ENCODE assay signal across 12 cellular contexts in genomic region chr2:8324164-8324848, GRCh38.
DNase-seq lines count a peak whose midpoint lies in the region; ATAC-seq, FAIRE-seq and TF ChIP-seq lines count a peak whose summit lies in the region.
"Had no signal": no experiment of that assay in that cellular context is flagged by ENCODE, and none has a peak within 500 bp of the region (broad histone marks: within the 10 kb centered on the region; RNA-seq: fewer than 3 reads in every experiment).

No MANE protein-coding gene starts in this region.

- H3K9me3 Mint-ChIP-seq in activated naive CD4-positive, alpha-beta T cell treated with anti-CD3 and anti-CD28 coated beads, Interleukin-2, amount 50 U/mL, for 72 hours, result no peaks in the 10 kb centered on the region
- H3K9me3 Mint-ChIP-seq in activated T-helper 2 cell treated with anti-CD3 and anti-CD28 coated beads, Interferon-gamma antibody, Interleukin-2, Interleukin-4, amounts not matched to agents 10 μg/mL and 5 μg/mL and 100 μg/mL, durations not matched to agents 14 hours and 24 hours and 36 hours, result no peaks in the 10 kb centered on the region
- H3K9me3 Mint-ChIP-seq in type B pancreatic cell, result no peaks in the 10 kb centered on the region

- H3K4me3 Mint-ChIP-seq in activated T-helper 2 cell treated with anti-CD3 and anti-CD28 coated beads, Interferon-gamma antibody, Interleukin-2, Interleukin-4, amounts not matched to agents 10 μg/mL and 5 μg/mL and 100 μg/mL, durations not matched to agents 14 hours and 24 hours and 36 hours (ENCODE audit: low read depth), result no peak overlapping the region
- peak overlapping the region; percentile 37 for H3K4me3 Mint-ChIP-seq in type B pancreatic cell

- H3K27ac Mint-ChIP-seq in activated naive CD4-positive, alpha-beta T cell treated with anti-CD3 and anti-CD28 coated beads, Interleukin-2, amount 50 U/mL, for 72 hours, result no peak overlapping the region
- peak overlapping the region; percentile 4 for H3K27ac Mint-ChIP-seq in activated T-helper 2 cell treated with anti-CD3 and anti-CD28 coated beads, Interferon-gamma antibody, Interleukin-2, Interleukin-4, amounts not matched to agents 10 μg/mL and 5 μg/mL and 100 μg/mL, durations not matched to agents 14 hours and 24 hours and 36 hours
- no peak overlapping the region for H3K27ac Mint-ChIP-seq in type B pancreatic cell

- DNase-seq in activated naive CD4-positive, alpha-beta T cell treated with anti-CD3 and anti-CD28 coated beads, Interleukin-2, amount 50 U/mL, for 72 hours (ENCODE audit: low spot score in 2 of 2), result no peak
- DNase-seq in activated naive CD4-positive, alpha-beta T cell (lab: John Stamatoyannopoulos, UW), result no peak
- peak; percentile 89 for DNase-seq in NCI-H510A (lab: John Stamatoyannopoulos, UW)
- peak; percentile 31 for DNase-seq in activated T-helper 2 cell treated with anti-CD3 and anti-CD28 coated beads, Interferon-gamma antibody, Interleukin-2, Interleukin-4, amounts not matched to agents 10 μg/mL and 5 μg/mL and 100 μg/mL, durations not matched to agents 14 hours and 24 hours and 36 hours (ENCODE audit: low spot score)
- DNase-seq in type B pancreatic cell (ENCODE audit: extremely low spot score, unreplicated experiment), result no peak
- DNase-seq in hippocampal formation (lab: John Stamatoyannopoulos, UW), result no peak
- DNase-seq in urothelium cell line (ENCODE audit: low spot score), result no peak
- DNase-seq: activated T-cell treated with anti-CD3 and anti-CD28 coated beads, Interleukin-2, amount 50 U/mL, for 1 hour; testis had no signal

- peaks cover 0 to 7% of the 10 kb centered on the region in 2 donors for H3K36me3 Mint-ChIP-seq in activated naive CD4-positive, alpha-beta T cell treated with anti-CD3 and anti-CD28 coated beads, Interleukin-2, amount 50 U/mL, for 72 hours
- H3K36me3 Mint-ChIP-seq in activated T-helper 2 cell treated with anti-CD3 and anti-CD28 coated beads, Interferon-gamma antibody, Interleukin-2, Interleukin-4, amounts not matched to agents 10 μg/mL and 5 μg/mL and 100 μg/mL, durations not matched to agents 14 hours and 24 hours and 36 hours (ENCODE audit: low read depth), result peaks cover 6% of the 10 kb centered on the region
- no peaks in the 10 kb centered on the region for H3K36me3 Mint-ChIP-seq in type B pancreatic cell

- peaks cover 49% of the 10 kb centered on the region for H3K4me1 Mint-ChIP-seq in activated T-helper 2 cell treated with anti-CD3 and anti-CD28 coated beads, Interferon-gamma antibody, Interleukin-2, Interleukin-4, amounts not matched to agents 10 μg/mL and 5 μg/mL and 100 μg/mL, durations not matched to agents 14 hours and 24 hours and 36 hours (ENCODE audit: low read depth)
- H3K4me1 Mint-ChIP-seq in type B pancreatic cell (ENCODE audit: unreplicated experiment), result peaks cover 12% of the 10 kb centered on the region

- intact Hi-C loops in activated T-helper 2 cell treated with anti-CD3 and anti-CD28 coated beads, Interferon-gamma antibody, Interleukin-2, Interleukin-4, amounts not matched to agents 10 μg/mL and 5 μg/mL and 100 μg/mL, durations not matched to agents 14 hours and 24 hours and 36 hours (cut with micrococcal nuclease), result loop anchor here (2.0 to 5.0 kb wide), 2 partner anchors 14 to 153 kb away; no protein-coding TSS in a partner anchor

- H3K27me3 Mint-ChIP-seq in activated T-helper 2 cell treated with anti-CD3 and anti-CD28 coated beads, Interferon-gamma antibody, Interleukin-2, Interleukin-4, amounts not matched to agents 10 μg/mL and 5 μg/mL and 100 μg/mL, durations not matched to agents 14 hours and 24 hours and 36 hours (ENCODE audit: low read depth), result peaks cover 19% of the 10 kb centered on the region
- peaks cover 3% of the 10 kb centered on the region for H3K27me3 Mint-ChIP-seq in type B pancreatic cell

- ATAC-seq in activated naive CD4-positive, alpha-beta T cell treated with anti-CD3 and anti-CD28 coated beads, Interleukin-2, amount 50 U/mL, for 72 hours, result peak; percentile 26 to 37
- ATAC-seq in GM21723 (IDR thresholded peaks at IDR 0.05; ENCODE audit: unreplicated experiment), result no peak
- ATAC-seq: esophagus mucosa had no signal

- no peak for TF ChIP-seq CTCF in type B pancreatic cell (conservative IDR thresholded peaks at IDR 0.05)

- no peak for FAIRE-seq in urothelium cell line (lab: Jason Lieb, UNC)
- FAIRE-seq: HTR-8/SVneo had no signal

Comparison
In these comparisons a context has a peak if more than half of its experiments do, and no peak if none do; other contexts are left out.
1. DNase-seq: peak in NCI-H510A (single experiment) and activated T-helper 2 cell treated with anti-CD3 and anti-CD28 coated beads, Interferon-gamma antibody, Interleukin-2, Interleukin-4, amounts not matched to agents 10 μg/mL and 5 μg/mL and 100 μg/mL, durations not matched to agents 14 hours and 24 hours and 36 hours (single experiment); none in activated naive CD4-positive, alpha-beta T cell treated with anti-CD3 and anti-CD28 coated beads, Interleukin-2, amount 50 U/mL, for 72 hours (0 of 2), activated naive CD4-positive, alpha-beta T cell (0 of 4), type B pancreatic cell (single experiment), hippocampal formation (0 of 2) and urothelium cell line (single experiment).